12 cellular contexts compared by ENCODE assay signal in the genomic region with DNA sequence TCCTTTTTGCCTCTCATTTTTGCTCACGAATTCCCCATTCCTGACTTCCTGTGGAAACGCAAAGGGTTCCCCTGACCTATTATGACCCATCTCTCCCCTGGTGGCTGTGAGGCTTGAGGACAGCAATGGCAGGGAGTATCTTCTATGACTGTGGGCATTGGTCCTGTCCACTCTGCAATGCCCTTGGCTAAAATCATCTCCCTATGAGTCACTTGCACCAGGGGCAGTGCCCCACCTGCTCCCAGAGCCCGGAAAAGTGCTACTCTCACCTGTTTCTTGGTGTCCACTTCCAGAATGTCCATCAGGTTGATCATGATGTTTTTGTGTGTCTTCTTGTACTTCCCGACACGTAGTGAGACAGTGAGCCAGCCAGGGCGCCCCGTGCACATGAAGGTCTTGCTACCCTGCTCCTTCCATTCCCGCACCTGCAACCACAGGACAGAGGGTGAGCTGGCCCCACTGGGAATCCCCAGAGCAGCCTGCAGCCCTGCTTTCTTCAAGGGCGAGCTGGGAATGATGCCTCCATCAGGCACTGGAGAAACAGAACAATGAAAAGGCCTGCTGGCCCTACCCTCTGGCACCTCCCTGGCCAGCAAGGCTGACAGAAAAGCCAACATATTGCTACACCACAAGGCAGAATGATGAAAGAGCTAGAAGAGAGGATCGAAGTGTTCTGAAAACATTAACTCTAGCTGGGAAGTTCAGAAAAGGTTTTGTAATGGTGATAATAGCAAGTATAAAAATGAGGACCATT. TPM values are rescaled to one million over a fixed set of nuclear protein-coding genes. Genes with fewer than 3 reads are reported as not detected.
A peak's percentile ranks its signal among the peaks of the same experiment; 100 is the strongest.
DNase-seq lines count a peak whose midpoint lies in the region; TF ChIP-seq lines count a peak whose summit lies in the region.
"Had no signal": no experiment of that assay in that cellular context is flagged by ENCODE, and none has a peak within 500 bp of the region (broad histone marks: within the 10 kb centered on the region; RNA-seq: fewer than 3 reads in every experiment).

No MANE protein-coding gene starts in this region.

- H3F3A ChIP-seq in neural cell (ENCODE audit: insufficient read depth, low read length, poor library complexity, severe bottlenecking): no peaks in the 10 kb centered on the region

- TF ChIP-seq POLR2A in NB4 (IDR thresholded peaks at IDR 0.05; ENCODE audit: extremely low read depth, insufficient read length): no peak

- H3K36me3 ChIP-seq in BLaER1 treated with 17β-estradiol and CSF1 and Interleukin-3, amounts not matched to agents 10 nM and 100 nM: no peaks in the 10 kb centered on the region
- H3K36me3 ChIP-seq in neural cell (ENCODE audit: insufficient read depth, low read length): peaks cover 10% of the 10 kb centered on the region

- no peak overlapping the region for H3K4me3 ChIP-seq in BLaER1 treated with 17β-estradiol and CSF1 and Interleukin-3, amounts not matched to agents 10 nM and 100 nM
- H3K4me3 ChIP-seq in NB4 (ENCODE audit: low read depth, low read length) (peak overlapping the region; percentile 88), neural cell (ENCODE audit: low read length) (peak overlapping the region; percentile 94)

- TF ChIP-seq EP300 in neural cell (conservative IDR thresholded peaks at IDR 0.05; ENCODE audit: poor library complexity, severe bottlenecking): no peak

- H3K9me3 ChIP-seq in BLaER1 treated with 17β-estradiol and CSF1 and Interleukin-3, amounts not matched to agents 10 nM and 100 nM (replicated peaks in 1 of 11): peaks cover 4 to 22% (median 11%) of the 10 kb centered on the region in 11 experiments; a peak in 17 of 22 replicates
- no peaks in the 10 kb centered on the region for H3K9me3 ChIP-seq in neural cell (ENCODE audit: low read length)

- no peak overlapping the region for H2AFZ ChIP-seq in neural cell (ENCODE audit: low read depth, low read length)

- H3K79me2 ChIP-seq in neural cell (replicated peaks; ENCODE audit: insufficient read depth, low read length): peaks cover 79% of the 10 kb centered on the region

- no peak overlapping the region for H3K9ac ChIP-seq in BLaER1 treated with 17β-estradiol and CSF1 and Interleukin-3, amounts not matched to agents 10 nM and 100 nM
- no peak overlapping the region for H3K9ac ChIP-seq in neural cell (ENCODE audit: low read length)

- DNase-seq in NB4 (ENCODE audit: low read depth): peak; percentile 53
- peak; percentile 37 for DNase-seq in epidermal melanocyte (ENCODE audit: insufficient read length, low spot score)
- no peak for DNase-seq in retina
- DNase-seq in activated T-cell treated with anti-CD3 and anti-CD28 coated beads for 4 hours: no peak
- no peak for DNase-seq in stimulated activated naive CD4-positive, alpha-beta T cell (lab: John Stamatoyannopoulos, UW)
- DNase-seq in NCI-H524 treated with DMSO at 0.1 percent for 48 hours (lab: John Stamatoyannopoulos, UW): no peak
- DNase-seq: activated CD4-positive, alpha-beta memory T cell treated with anti-CD3 and anti-CD28 coated beads, Interleukin-2, amount 10 ng/mL, durations not matched to agents 7 days and 5 days; CD8-positive, alpha-beta memory T cell; NCI-H1436 treated with DMSO at 0.1 percent for 48 hours; occipital lobe had no signal

- TF ChIP-seq RAD21 in neural cell (conservative IDR thresholded peaks at IDR 0.05): no peak

- H3K27ac ChIP-seq in BLaER1 treated with 17β-estradiol and CSF1 and Interleukin-3, amounts not matched to agents 10 nM and 100 nM: no peak overlapping the region
- H3K27ac ChIP-seq in neural cell (ENCODE audit: low read length): no peak overlapping the region

- H3K9me2 ChIP-seq in neural cell (ENCODE audit: insufficient read depth, low read length): no peaks in the 10 kb centered on the region

- peak overlapping the region in 8 of 11 experiments; percentile 6 to 38 (median 24); a peak in 10 of 22 replicates for H3K4me2 ChIP-seq in BLaER1 treated with 17β-estradiol and CSF1 and Interleukin-3, amounts not matched to agents 10 nM and 100 nM
- no peak overlapping the region for H3K4me2 ChIP-seq in neural cell (ENCODE audit: low read length)

- H4K20me1 ChIP-seq in BLaER1 treated with 17β-estradiol and CSF1 and Interleukin-3, amounts not matched to agents 10 nM and 100 nM: no peaks in the 10 kb centered on the region
- no peaks in the 10 kb centered on the region for H4K20me1 ChIP-seq in neural cell (ENCODE audit: insufficient read depth)

- TF ChIP-seq CTCF in NB4 (IDR thresholded peaks at IDR 0.05; ENCODE audit: low read depth, low read length): no peak
- TF ChIP-seq CTCF in neural cell (IDR thresholded peaks at IDR 0.05; ENCODE audit: poor library complexity, severe bottlenecking): no peak

- H3K27me3 ChIP-seq in BLaER1 treated with 17β-estradiol and CSF1 and Interleukin-3, amounts not matched to agents 10 nM and 100 nM: no peaks in the 10 kb centered on the region
- H3K27me3 ChIP-seq in neural cell (ENCODE audit: insufficient read depth, low read depth, low read length): no peaks in the 10 kb centered on the region

- H3K4me1 ChIP-seq in BLaER1 treated with 17β-estradiol and CSF1 and Interleukin-3, amounts not matched to agents 10 nM and 100 nM: peaks cover 0 to 18% (median 11%) of the 10 kb centered on the region in 10 experiments; a peak in 13 of 20 replicates

TF ChIP-seq in neural cell, 6 proteins besides CTCF, POLR2A, EP300 and RAD21:
- TF ChIP-seq TAF1 (IDR thresholded peaks at IDR 0.05; ENCODE audit: low read depth): no peak
- TF ChIP-seq, protein P1, sequence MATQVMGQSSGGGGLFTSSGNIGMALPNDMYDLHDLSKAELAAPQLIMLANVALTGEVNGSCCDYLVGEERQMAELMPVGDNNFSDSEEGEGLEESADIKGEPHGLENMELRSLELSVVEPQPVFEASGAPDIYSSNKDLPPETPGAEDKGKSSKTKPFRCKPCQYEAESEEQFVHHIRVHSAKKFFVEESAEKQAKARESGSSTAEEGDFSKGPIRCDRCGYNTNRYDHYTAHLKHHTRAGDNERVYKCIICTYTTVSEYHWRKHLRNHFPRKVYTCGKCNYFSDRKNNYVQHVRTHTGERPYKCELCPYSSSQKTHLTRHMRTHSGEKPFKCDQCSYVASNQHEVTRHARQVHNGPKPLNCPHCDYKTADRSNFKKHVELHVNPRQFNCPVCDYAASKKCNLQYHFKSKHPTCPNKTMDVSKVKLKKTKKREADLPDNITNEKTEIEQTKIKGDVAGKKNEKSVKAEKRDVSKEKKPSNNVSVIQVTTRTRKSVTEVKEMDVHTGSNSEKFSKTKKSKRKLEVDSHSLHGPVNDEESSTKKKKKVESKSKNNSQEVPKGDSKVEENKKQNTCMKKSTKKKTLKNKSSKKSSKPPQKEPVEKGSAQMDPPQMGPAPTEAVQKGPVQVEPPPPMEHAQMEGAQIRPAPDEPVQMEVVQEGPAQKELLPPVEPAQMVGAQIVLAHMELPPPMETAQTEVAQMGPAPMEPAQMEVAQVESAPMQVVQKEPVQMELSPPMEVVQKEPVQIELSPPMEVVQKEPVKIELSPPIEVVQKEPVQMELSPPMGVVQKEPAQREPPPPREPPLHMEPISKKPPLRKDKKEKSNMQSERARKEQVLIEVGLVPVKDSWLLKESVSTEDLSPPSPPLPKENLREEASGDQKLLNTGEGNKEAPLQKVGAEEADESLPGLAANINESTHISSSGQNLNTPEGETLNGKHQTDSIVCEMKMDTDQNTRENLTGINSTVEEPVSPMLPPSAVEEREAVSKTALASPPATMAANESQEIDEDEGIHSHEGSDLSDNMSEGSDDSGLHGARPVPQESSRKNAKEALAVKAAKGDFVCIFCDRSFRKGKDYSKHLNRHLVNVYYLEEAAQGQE (IDR thresholded peaks at IDR 0.05; ENCODE audit: borderline replicate concordance): no peak
- TF ChIP-seq SMC3 (conservative IDR thresholded peaks at IDR 0.05; ENCODE audit: poor library complexity): no peak
- no peak for TF ChIP-seq POLR2AphosphoS5 (IDR thresholded peaks at IDR 0.05)
- TF ChIP-seq EZH2 (IDR thresholded peaks at IDR 0.05; ENCODE audit: borderline replicate concordance, insufficient read depth, low read length, poor library complexity, severe bottlenecking): no peak
- no peak for TF ChIP-seq MXI1 (conservative IDR thresholded peaks at IDR 0.05; ENCODE audit: poor library complexity, severe bottlenecking)

RNA-seq across cellular contexts. Expression of gene DHCR24, which starts 3.5 kb away (rescaled TPM):
- polyA plus RNA-seq in neural cell: 91.3 and 103 TPM in 2 replicates
- polyA minus RNA-seq in neural cell: 108 and 115 TPM in 2 replicates

Comparison
In these comparisons a context has a peak if more than half of its experiments do, and no peak if none do; other contexts are left out.
1. H3K4me3 ChIP-seq: peak in NB4 (single experiment) and neural cell (single experiment); none in BLaER1 treated with 17β-estradiol and CSF1 and Interleukin-3, amounts not matched to agents 10 nM and 100 nM (0 of 10).
2. DNase-seq: peak in NB4 (single experiment) and epidermal melanocyte (single experiment); none in retina (single experiment), activated T-cell treated with anti-CD3 and anti-CD28 coated beads for 4 hours (single experiment), stimulated activated naive CD4-positive, alpha-beta T cell (0 of 6) and NCI-H524 treated with DMSO at 0.1 percent for 48 hours (single experiment).